1 cellular context compared by ENCODE assay signal in the genomic region with DNA sequence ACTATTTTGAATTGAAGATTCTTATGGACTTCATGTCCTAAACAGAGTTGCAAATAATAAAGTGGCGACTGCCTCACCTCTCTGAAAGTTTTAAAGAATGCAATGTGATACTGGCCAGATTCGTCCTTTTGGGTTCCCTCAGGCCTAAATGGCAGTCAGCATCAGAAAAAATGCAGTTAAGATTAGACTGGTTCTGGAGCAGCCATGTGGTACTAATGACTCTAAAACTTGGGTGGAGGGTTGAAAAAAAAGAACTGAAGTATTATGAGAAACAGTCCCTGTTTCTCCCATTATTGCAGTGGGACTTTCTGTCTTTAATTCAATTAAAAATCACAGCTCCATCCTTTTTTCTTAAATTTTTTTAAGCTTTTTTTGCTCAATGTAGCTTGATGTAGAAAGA.
TF ChIP-seq lines count a peak whose summit lies in the region.

No MANE protein-coding gene starts in this region.

TF ChIP-seq in HepG2, 621 proteins besides CTCF, POLR2A, EP300 and RAD21 (continued from another document):
- TF ChIP-seq, protein P1, sequence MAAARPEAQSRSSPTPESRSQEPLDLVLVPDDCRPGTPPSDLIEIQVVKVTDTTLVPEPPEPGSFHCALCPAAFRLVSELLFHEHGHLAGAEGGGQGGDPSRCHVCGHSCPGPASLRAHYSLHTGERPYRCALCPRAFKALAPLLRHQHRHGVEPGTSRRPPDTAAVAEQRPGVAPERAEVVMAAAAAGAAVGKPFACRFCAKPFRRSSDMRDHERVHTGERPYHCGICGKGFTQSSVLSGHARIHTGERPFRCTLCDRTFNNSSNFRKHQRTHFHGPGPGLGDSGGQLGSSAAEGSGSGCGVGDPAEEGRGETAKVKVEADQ (CRISPR knock-in tag; IDR thresholded peaks at IDR 0.05; ENCODE audit: borderline replicate concordance): no peak
- TF ChIP-seq CC2D1A (CRISPR knock-in tag; IDR thresholded peaks at IDR 0.05) (no peak), NR3C1 (CRISPR knock-in tag; IDR thresholded peaks at IDR 0.05) (no peak), YEATS4 (CRISPR knock-in tag; IDR thresholded peaks at IDR 0.05; ENCODE audit: borderline replicate concordance) (no peak), ZNF75D (CRISPR knock-in tag; IDR thresholded peaks at IDR 0.05; ENCODE audit: borderline replicate concordance) (no peak), EHMT2 (IDR thresholded peaks at IDR 0.05; ENCODE audit: borderline replicate concordance, low read depth, low read length) (no peak), ZSCAN31 (CRISPR knock-in tag; IDR thresholded peaks at IDR 0.05; ENCODE audit: low read depth) (no peak), MTF1 (CRISPR knock-in tag; IDR thresholded peaks at IDR 0.05) (no peak)
- TF ChIP-seq, protein P2, sequence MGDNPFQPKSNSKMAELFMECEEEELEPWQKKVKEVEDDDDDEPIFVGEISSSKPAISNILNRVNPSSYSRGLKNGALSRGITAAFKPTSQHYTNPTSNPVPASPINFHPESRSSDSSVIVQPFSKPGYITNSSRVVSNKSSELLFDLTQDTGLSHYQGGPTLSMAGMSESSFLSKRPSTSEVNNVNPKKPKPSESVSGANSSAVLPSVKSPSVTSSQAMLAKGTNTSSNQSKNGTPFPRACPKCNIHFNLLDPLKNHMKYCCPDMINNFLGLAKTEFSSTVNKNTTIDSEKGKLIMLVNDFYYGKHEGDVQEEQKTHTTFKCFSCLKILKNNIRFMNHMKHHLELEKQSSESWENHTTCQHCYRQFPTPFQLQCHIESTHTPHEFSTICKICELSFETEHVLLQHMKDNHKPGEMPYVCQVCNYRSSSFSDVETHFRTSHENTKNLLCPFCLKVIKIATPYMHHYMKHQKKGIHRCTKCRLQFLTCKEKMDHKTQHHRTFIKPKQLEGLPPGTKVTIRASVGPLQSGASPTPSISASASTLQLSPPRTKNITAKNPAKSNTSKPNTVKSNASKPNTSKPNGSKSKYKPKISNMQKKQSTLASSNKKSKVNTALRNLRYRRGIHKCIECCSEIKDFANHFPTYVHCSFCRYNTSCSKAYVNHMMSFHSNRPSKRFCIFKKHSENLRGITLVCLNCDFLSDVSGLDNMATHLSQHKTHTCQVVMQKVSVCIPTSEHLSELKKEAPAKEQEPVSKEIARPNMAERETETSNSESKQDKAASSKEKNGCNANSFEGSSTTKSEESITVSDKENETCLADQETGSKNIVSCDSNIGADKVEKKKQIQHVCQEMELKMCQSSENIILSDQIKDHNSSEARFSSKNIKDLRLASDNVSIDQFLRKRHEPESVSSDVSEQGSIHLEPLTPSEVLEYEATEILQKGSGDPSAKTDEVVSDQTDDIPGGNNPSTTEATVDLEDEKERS (CRISPR knock-in tag; IDR thresholded peaks at IDR 0.05): no peak
- TF ChIP-seq, protein P3, sequence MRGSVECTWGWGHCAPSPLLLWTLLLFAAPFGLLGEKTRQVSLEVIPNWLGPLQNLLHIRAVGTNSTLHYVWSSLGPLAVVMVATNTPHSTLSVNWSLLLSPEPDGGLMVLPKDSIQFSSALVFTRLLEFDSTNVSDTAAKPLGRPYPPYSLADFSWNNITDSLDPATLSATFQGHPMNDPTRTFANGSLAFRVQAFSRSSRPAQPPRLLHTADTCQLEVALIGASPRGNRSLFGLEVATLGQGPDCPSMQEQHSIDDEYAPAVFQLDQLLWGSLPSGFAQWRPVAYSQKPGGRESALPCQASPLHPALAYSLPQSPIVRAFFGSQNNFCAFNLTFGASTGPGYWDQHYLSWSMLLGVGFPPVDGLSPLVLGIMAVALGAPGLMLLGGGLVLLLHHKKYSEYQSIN (CRISPR knock-in tag; IDR thresholded peaks at IDR 0.05; ENCODE audit: borderline replicate concordance): no peak
- TF ChIP-seq, protein P4, sequence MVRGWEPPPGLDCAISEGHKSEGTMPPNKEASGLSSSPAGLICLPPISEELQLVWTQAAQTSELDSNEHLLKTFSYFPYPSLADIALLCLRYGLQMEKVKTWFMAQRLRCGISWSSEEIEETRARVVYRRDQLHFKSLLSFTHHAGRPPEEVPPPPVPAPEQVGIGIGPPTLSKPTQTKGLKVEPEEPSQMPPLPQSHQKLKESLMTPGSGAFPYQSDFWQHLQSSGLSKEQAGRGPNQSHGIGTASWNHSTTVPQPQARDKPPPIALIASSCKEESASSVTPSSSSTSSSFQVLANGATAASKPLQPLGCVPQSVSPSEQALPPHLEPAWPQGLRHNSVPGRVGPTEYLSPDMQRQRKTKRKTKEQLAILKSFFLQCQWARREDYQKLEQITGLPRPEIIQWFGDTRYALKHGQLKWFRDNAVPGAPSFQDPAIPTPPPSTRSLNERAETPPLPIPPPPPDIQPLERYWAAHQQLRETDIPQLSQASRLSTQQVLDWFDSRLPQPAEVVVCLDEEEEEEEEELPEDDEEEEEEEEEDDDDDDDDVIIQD (CRISPR knock-in tag; IDR thresholded peaks at IDR 0.05; ENCODE audit: low read depth): no peak
